In genomic region chr17:16135461-16135860, GRCh38 we compare ENCODE assay signal across 26 cellular contexts.
"Had no signal": no experiment of that assay in that cellular context is flagged by ENCODE, and none has a peak within 500 bp of the region (broad histone marks: within the 10 kb centered on the region; RNA-seq: fewer than 3 reads in every experiment).

No MANE protein-coding gene starts in this region.

- DNase-seq: activated CD4-positive, alpha-beta memory T cell treated with anti-CD3 and anti-CD28 coated beads for 36 hours; activated CD4-positive, alpha-beta T cell treated with anti-CD3 and anti-CD28 coated beads for 4 hours; activated CD8-positive, alpha-beta memory T cell treated with anti-CD3 and anti-CD28 coated beads, Interleukin-2, amount 50 U/mL, for 4 hours; activated T-cell treated with anti-CD3 and anti-CD28 coated beads, Interleukin-2, amount 50 U/mL, for 1 hour; aorta; brain microvascular endothelial cell; endodermal cell; foreskin melanocyte; heart right ventricle; left lung; naive B cell; ovary; stimulated activated CD4-positive, alpha-beta T cell treated with anti-CD3 and anti-CD28 coated beads, Interleukin-12 subunit alpha, Interleukin-12 subunit beta, amount 100 ng/mL, for 4 hours; stimulated activated CD4-positive, alpha-beta T cell treated with anti-CD3 and anti-CD28 coated beads, Interleukin-4, amount 100 ng/mL, for 1 hour; stimulated activated naive CD8-positive, alpha-beta T cell treated with anti-CD3 and anti-CD28 coated beads, Interleukin-15, Interleukin-2, amounts not matched to agents 100 U/mL and 50 U/mL, for 24 hours; T-helper 1 cell; thyroid gland; upper lobe of right lung had no signal

- H3K9me3 ChIP-seq: heart right ventricle, left lung, ovary, thyroid gland, upper lobe of right lung had no signal

- H3K4me1 Mint-ChIP-seq: endodermal cell had no signal

- H3K27ac Mint-ChIP-seq: activated CD4-positive, alpha-beta memory T cell treated with anti-CD3 and anti-CD28 coated beads for 36 hours; activated naive CD8-positive, alpha-beta T cell; activated T-helper 2 cell treated with anti-CD3 and anti-CD28 coated beads, Interferon-gamma antibody, Interleukin-2, Interleukin-4, amounts not matched to agents 10 μg/mL and 5 μg/mL and 100 μg/mL, durations not matched to agents 14 hours and 24 hours and 36 hours; dendritic cell treated with granulocyte-macrophage colony-stimulating factor and Interleukin-4, amounts not matched to agents 40 ng/mL and 50 ng/mL, for 4 days; endodermal cell; progenitor cell of endocrine pancreas had no signal

- H3K27ac ChIP-seq: brain microvascular endothelial cell, heart right ventricle, left lung, ovary, skin epidermis, thyroid gland, upper lobe of right lung, VCaP had no signal

- H3K4me1 ChIP-seq: heart right ventricle, left lung, thyroid gland, upper lobe of right lung had no signal

- H3K4me3 ChIP-seq: heart right ventricle, left lung, ovary, skin epidermis, thyroid gland, upper lobe of right lung had no signal

- H3K27me3 ChIP-seq: brain microvascular endothelial cell, heart right ventricle, left lung, ovary, thyroid gland, upper lobe of right lung had no signal

- H3K4me3 Mint-ChIP-seq: activated CD4-positive, alpha-beta memory T cell treated with anti-CD3 and anti-CD28 coated beads for 36 hours; activated naive CD8-positive, alpha-beta T cell; dendritic cell treated with granulocyte-macrophage colony-stimulating factor and Interleukin-4, amounts not matched to agents 40 ng/mL and 50 ng/mL, for 4 days; endodermal cell; naive B cell had no signal

- H3K27me3 Mint-ChIP-seq: activated CD4-positive, alpha-beta memory T cell treated with anti-CD3 and anti-CD28 coated beads for 36 hours; activated naive CD8-positive, alpha-beta T cell; dendritic cell treated with granulocyte-macrophage colony-stimulating factor and Interleukin-4, amounts not matched to agents 40 ng/mL and 50 ng/mL, for 4 days; naive B cell; progenitor cell of endocrine pancreas had no signal

- ATAC-seq: esophagus mucosa; heart right ventricle; left lung; sciatic nerve; stimulated activated naive CD8-positive, alpha-beta T cell treated with anti-CD3 and anti-CD28 coated beads, Interleukin-15, Interleukin-2, amounts not matched to agents 100 U/mL and 50 U/mL, for 24 hours; upper lobe of right lung had no signal

- H3K9me3 Mint-ChIP-seq: activated CD4-positive, alpha-beta memory T cell treated with anti-CD3 and anti-CD28 coated beads for 36 hours; activated T-helper 2 cell treated with anti-CD3 and anti-CD28 coated beads, Interferon-gamma antibody, Interleukin-2, Interleukin-4, amounts not matched to agents 10 μg/mL and 5 μg/mL and 100 μg/mL, durations not matched to agents 14 hours and 24 hours and 36 hours; dendritic cell treated with granulocyte-macrophage colony-stimulating factor and Interleukin-4, amounts not matched to agents 40 ng/mL and 50 ng/mL, for 4 days; endodermal cell; naive B cell had no signal

- H3K36me3 ChIP-seq: ovary had no signal
